Comparison of ENCODE assay signal across 12 cellular contexts in the genomic region with DNA sequence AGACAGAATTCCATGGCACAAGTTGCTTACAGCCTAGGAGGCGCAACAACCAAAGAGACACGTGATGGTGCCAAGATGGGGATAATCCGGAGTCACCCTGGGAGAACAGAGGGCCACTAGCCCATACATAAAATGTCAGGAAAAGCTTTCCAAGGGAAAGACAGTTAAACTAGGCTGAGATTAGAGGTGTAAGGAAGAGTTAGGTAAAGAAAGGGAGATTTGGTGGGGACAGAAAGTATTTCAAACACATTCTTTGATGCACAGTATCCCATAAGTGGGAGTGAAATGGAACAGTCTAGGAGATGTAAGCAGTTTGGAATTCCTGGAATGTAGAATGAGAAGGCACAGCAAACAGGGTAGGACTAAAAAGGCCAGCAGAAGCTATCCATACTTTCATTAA.
DNase-seq lines count a peak whose midpoint lies in the region; ATAC-seq and TF ChIP-seq lines count a peak whose summit lies in the region.
"Had no signal": no experiment of that assay in that cellular context is flagged by ENCODE, and none has a peak within 500 bp of the region (broad histone marks: within the 10 kb centered on the region; RNA-seq: fewer than 3 reads in every experiment).

No MANE protein-coding gene starts in this region.

- no peak for TF ChIP-seq CTCF in AG10803 (conservative IDR thresholded peaks at IDR 0.05; ENCODE audit: low read length)
- no peak for TF ChIP-seq CTCF in astrocyte of the spinal cord (IDR thresholded peaks at IDR 0.05; ENCODE audit: low read depth, low read length)
- no peak for TF ChIP-seq CTCF in lower lobe of right lung (IDR thresholded peaks at IDR 0.05)

- no peak overlapping the region for H3K27ac ChIP-seq in lower lobe of right lung
- H3K27ac ChIP-seq: SK-N-MC had no signal

- H3K36me3 ChIP-seq in lower lobe of right lung, result no peaks in the 10 kb centered on the region

- DNase-seq in AG10803 (ENCODE audit: low read depth) (peak; percentile 50), HS-27A (ENCODE audit: low read depth) (peak; percentile 38), astrocyte of the spinal cord (ENCODE audit: low read depth, low spot score) (peak; percentile 74), lower lobe of right lung (no peak), NCI-H69 (lab: John Stamatoyannopoulos, UW) (no peak), GM19238 (ENCODE audit: insufficient read length, low spot score) (no peak), hepatic stellate cell (ENCODE audit: low spot score) (no peak)
- DNase-seq: anterior cingulate cortex; CD8-positive, alpha-beta T cell; NCI-H2081 treated with DMSO at 0.1 percent for 48 hours had no signal

- H3K9me3 ChIP-seq in lower lobe of right lung, result no peaks in the 10 kb centered on the region

- no peak overlapping the region for H3K4me3 ChIP-seq in AG10803 (ENCODE audit: low read length)
- no peak overlapping the region for H3K4me3 ChIP-seq in astrocyte of the spinal cord (ENCODE audit: low read depth, low read length)
- H3K4me3 ChIP-seq in lower lobe of right lung, result no peak overlapping the region
- H3K4me3 ChIP-seq: SK-N-MC had no signal

- in situ Hi-C loops in astrocyte of the spinal cord (cut with HindIII; ENCODE audit: low sequenced_read_pairs), result no loop called here

- intact Hi-C loops in lower lobe of right lung (cut with DNase I), result no loop called here

- H3K27me3 ChIP-seq in lower lobe of right lung (ENCODE audit: low read depth), result no peaks in the 10 kb centered on the region

- ATAC-seq in lower lobe of right lung, result peak; percentile 63 to 81
- no peak for ATAC-seq in HG02571 (IDR thresholded peaks at IDR 0.05; ENCODE audit: unreplicated experiment)
- ATAC-seq: CD8-positive, alpha-beta T cell had no signal

- H3K4me1 ChIP-seq in lower lobe of right lung, result no peaks in the 10 kb centered on the region

Comparison
In these comparisons a context has a peak if more than half of its experiments do, and no peak if none do; other contexts are left out.
1. DNase-seq: peak in AG10803 (single experiment), HS-27A (single experiment) and astrocyte of the spinal cord (single experiment); none in lower lobe of right lung (single experiment), NCI-H69 (single experiment), GM19238 (single experiment) and hepatic stellate cell (single experiment).